ENCODE assay signal across 21 cellular contexts in genomic region chr14:61065671-61066070, GRCh38.
DNase-seq lines count a peak whose midpoint lies in the region; ATAC-seq and TF ChIP-seq lines count a peak whose summit lies in the region.
"Had no signal": no experiment of that assay in that cellular context is flagged by ENCODE, and none has a peak within 500 bp of the region (broad histone marks: within the 10 kb centered on the region; RNA-seq: fewer than 3 reads in every experiment).

No MANE protein-coding gene starts in this region.

- no peaks in the 10 kb centered on the region for H4K20me1 ChIP-seq in hepatocyte (ENCODE audit: insufficient read depth, poor library complexity, severe bottlenecking)

- H3K36me3 ChIP-seq in parathyroid adenoma (ENCODE audit: control insufficient read depth, insufficient read depth, low read length), result no peaks in the 10 kb centered on the region
- no peaks in the 10 kb centered on the region for H3K36me3 ChIP-seq in hepatocyte (replicated peaks; ENCODE audit: insufficient read depth, low read depth)
- H3K36me3 ChIP-seq: upper lobe of right lung, WERI-Rb-1 had no signal

- ATAC-seq in HG03378 (IDR thresholded peaks at IDR 0.05; ENCODE audit: unreplicated experiment), result no peak
- ATAC-seq: GM12878, Right ventricle myocardium inferior, T-helper 17 cell, upper lobe of right lung had no signal

- DNase-seq in NCI-H2196 (lab: John Stamatoyannopoulos, UW; ENCODE audit: unreplicated experiment), result peak; percentile 15
- no peak for DNase-seq in NCI-H2196 treated with DMSO at 0.1 percent for 48 hours (lab: John Stamatoyannopoulos, UW; ENCODE audit: unreplicated experiment)
- peak; percentile 45 for DNase-seq in NCI-H146 treated with DMSO at 0.1 percent for 48 hours (lab: John Stamatoyannopoulos, UW; ENCODE audit: unreplicated experiment)
- DNase-seq in NCI-H69 (lab: John Stamatoyannopoulos, UW), result peak; percentile 81
- DNase-seq in stimulated activated CD4-positive, alpha-beta T cell treated with anti-CD3 and anti-CD28 coated beads, Interleukin-4, amount 100 ng/mL, for 4 hours, result no peak
- DNase-seq in hepatocyte (ENCODE audit: low spot score), result no peak
- DNase-seq: activated naive CD4-positive, alpha-beta T cell treated with anti-CD3 and anti-CD28 coated beads for 36 hours; anterior cingulate cortex; central memory CD4-positive, alpha-beta T cell; effector CD4-positive, alpha-beta T cell; GOT3; Kasumi-1; midbrain; stimulated activated CD4-positive, alpha-beta T cell treated with anti-CD3 and anti-CD28 coated beads, Interleukin-4, amount 100 ng/mL, for 24 hours; T-helper 17 cell; upper lobe of right lung; WERI-Rb-1 had no signal

- H3K4me2 ChIP-seq in parathyroid adenoma (ENCODE audit: low read length) (no peak overlapping the region), hepatocyte (no peak overlapping the region)

- H3K9me3 ChIP-seq in parathyroid adenoma (ENCODE audit: control insufficient read depth, low read length) (no peaks in the 10 kb centered on the region), hepatocyte (ENCODE audit: low read depth) (no peaks in the 10 kb centered on the region)
- H3K9me3 ChIP-seq: upper lobe of right lung had no signal

- H3K27ac ChIP-seq in parathyroid adenoma (no peak overlapping the region), hepatocyte (no peak overlapping the region)
- H3K27ac ChIP-seq: upper lobe of right lung, WERI-Rb-1 had no signal

- H3K4me3 ChIP-seq in parathyroid adenoma (ENCODE audit: low read depth, low read length) (no peak overlapping the region), hepatocyte (no peak overlapping the region)
- H3K4me3 ChIP-seq: GM12878, upper lobe of right lung had no signal

- H3K79me2 ChIP-seq in parathyroid adenoma (no peaks in the 10 kb centered on the region), hepatocyte (no peaks in the 10 kb centered on the region)

- H3K9ac ChIP-seq in parathyroid adenoma, result no peak overlapping the region

- H2AFZ ChIP-seq in parathyroid adenoma (peak overlapping the region; percentile 7), hepatocyte (no peak overlapping the region)

- TF ChIP-seq CTCF in parathyroid adenoma (IDR thresholded peaks at IDR 0.05) (no peak), hepatocyte (IDR thresholded peaks at IDR 0.05; ENCODE audit: poor library complexity) (no peak)

- H3K9me2 ChIP-seq in hepatocyte (replicated peaks; ENCODE audit: insufficient read depth), result no peaks in the 10 kb centered on the region

- no peaks in the 10 kb centered on the region for H3K27me3 ChIP-seq in parathyroid adenoma (ENCODE audit: control insufficient read depth, insufficient read depth, low read length)
- no peaks in the 10 kb centered on the region for H3K27me3 ChIP-seq in hepatocyte
- H3K27me3 ChIP-seq: upper lobe of right lung had no signal

- peaks cover 15% of the 10 kb centered on the region for H3K4me1 ChIP-seq in parathyroid adenoma
- H3K4me1 ChIP-seq in hepatocyte (ENCODE audit: insufficient read depth), result no peaks in the 10 kb centered on the region
- H3K4me1 ChIP-seq: upper lobe of right lung had no signal

Comparison
In these comparisons a context has a peak if more than half of its experiments do, and no peak if none do; other contexts are left out.
1. DNase-seq: peak in NCI-H2196 (single experiment), NCI-H146 treated with DMSO at 0.1 percent for 48 hours (single experiment) and NCI-H69 (single experiment); none in NCI-H2196 treated with DMSO at 0.1 percent for 48 hours (single experiment), stimulated activated CD4-positive, alpha-beta T cell treated with anti-CD3 and anti-CD28 coated beads, Interleukin-4, amount 100 ng/mL, for 4 hours (0 of 2) and hepatocyte (single experiment).